ENCODE assay signal across 15 cellular contexts in the genomic region with DNA sequence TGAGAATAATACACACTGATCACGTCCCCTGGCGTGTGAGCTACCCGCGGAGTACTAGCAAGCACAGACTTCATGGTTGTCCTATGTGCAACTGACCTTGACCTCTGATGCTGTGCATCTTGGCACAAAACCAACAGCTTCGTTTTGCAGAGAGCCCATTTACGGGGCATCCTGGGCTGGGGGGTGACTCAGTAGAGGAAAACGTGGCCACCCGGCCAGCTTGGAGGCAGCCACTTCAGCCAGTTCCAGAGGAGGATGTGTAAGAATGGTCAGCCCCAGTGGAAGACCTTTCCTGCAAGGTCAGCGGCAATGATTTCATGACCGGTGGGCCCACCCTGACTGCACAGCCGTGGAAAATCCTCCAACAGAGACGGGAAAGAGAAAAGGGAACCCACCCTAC.
DNase-seq lines count a peak whose midpoint lies in the region; ATAC-seq, FAIRE-seq and TF ChIP-seq lines count a peak whose summit lies in the region.
"Had no signal": no experiment of that assay in that cellular context is flagged by ENCODE, and none has a peak within 500 bp of the region (broad histone marks: within the 10 kb centered on the region; RNA-seq: fewer than 3 reads in every experiment).

No MANE protein-coding gene starts in this region.

- H3K4me1 Mint-ChIP-seq in osteocyte (ENCODE audit: unreplicated experiment) (peaks cover 45% of the 10 kb centered on the region), nephron progenitor cell (peaks cover 27% of the 10 kb centered on the region)

- H3K27ac ChIP-seq in dorsolateral prefrontal cortex, result peak overlapping the region in 31 of 59 donors; percentile 5 to 77 (median 43)
- H3K27ac ChIP-seq: C4-2B, Peyer's patch had no signal

- no peaks in the 10 kb centered on the region for H3K9me3 Mint-ChIP-seq in osteocyte (ENCODE audit: unreplicated experiment)
- H3K9me3 Mint-ChIP-seq in nephron progenitor cell, result peaks cover 4% of the 10 kb centered on the region
- H3K9me3 Mint-ChIP-seq: T-helper 1 cell treated with Interleukin-12 subunit alpha and Interleukin-12 subunit beta and Interleukin-4 antibody, amounts not matched to agents 30 μg/mL and 1 μg/mL, for 36 hours had no signal

- H3K4me3 ChIP-seq in dorsolateral prefrontal cortex, result no peak overlapping the region
- H3K4me3 ChIP-seq: Peyer's patch, tibial nerve had no signal

- TF ChIP-seq CTCF in dorsolateral prefrontal cortex (IDR thresholded peaks at IDR 0.05 in 54 of 56, conservative IDR thresholded peaks at IDR 0.05 in 2 of 56; ENCODE audit: low read depth in 1 of 56, partially characterized antibody in 56 of 56), result no peak
- no peak for TF ChIP-seq CTCF in osteocyte (IDR thresholded peaks at IDR 0.05)
- no peak for TF ChIP-seq CTCF in nephron progenitor cell (IDR thresholded peaks at IDR 0.05)

- H3K27me3 Mint-ChIP-seq in osteocyte (ENCODE audit: unreplicated experiment) (peaks cover 7% of the 10 kb centered on the region), nephron progenitor cell (ENCODE audit: low read depth, poor library complexity) (peaks cover 30% of the 10 kb centered on the region)

- ATAC-seq in GM18907 (IDR thresholded peaks at IDR 0.05; ENCODE audit: unreplicated experiment), result no peak

- FAIRE-seq in RCC 7860 (lab: Jason Lieb, UNC), result peak; percentile 96

- no peaks in the 10 kb centered on the region for H3K27me3 ChIP-seq in dorsolateral prefrontal cortex
- H3K27me3 ChIP-seq: Peyer's patch, tibial nerve had no signal

- H3K4me3 Mint-ChIP-seq in osteocyte (ENCODE audit: unreplicated experiment) (no peak overlapping the region), nephron progenitor cell (no peak overlapping the region)
- H3K4me3 Mint-ChIP-seq: T-helper 1 cell treated with Interleukin-12 subunit alpha and Interleukin-12 subunit beta and Interleukin-4 antibody, amounts not matched to agents 30 μg/mL and 1 μg/mL, for 36 hours had no signal

- DNase-seq in EH (ENCODE audit: low read depth), result peak; percentile 99
- peak; percentile 88 for DNase-seq in RCC 7860 (ENCODE audit: low spot score)
- DNase-seq in dorsolateral prefrontal cortex, result no peak
- no peak for DNase-seq in osteocyte (ENCODE audit: extremely low spot score, unreplicated experiment)
- DNase-seq in ecto neural progenitor cell (ENCODE audit: low spot score), result no peak
- no peak for DNase-seq in nephron progenitor cell
- DNase-seq in stimulated activated CD4-positive, alpha-beta T cell treated with anti-CD3 and anti-CD28 coated beads, Interleukin-4, amount 100 ng/mL, for 1 hour, result no peak
- DNase-seq: activated CD4-positive, alpha-beta T cell treated with anti-CD3 and anti-CD28 coated beads for 4 hours; foreskin melanocyte; NCI-H526; Peyer's patch had no signal

- no peaks in the 10 kb centered on the region for H3K36me3 Mint-ChIP-seq in osteocyte (ENCODE audit: unreplicated experiment)
- no peaks in the 10 kb centered on the region for H3K36me3 Mint-ChIP-seq in nephron progenitor cell (ENCODE audit: low read depth)

- H3K27ac Mint-ChIP-seq in osteocyte (ENCODE audit: unreplicated experiment) (peak overlapping the region; percentile 80), nephron progenitor cell (no peak overlapping the region)
- H3K27ac Mint-ChIP-seq: T-helper 1 cell treated with Interleukin-12 subunit alpha and Interleukin-12 subunit beta and Interleukin-4 antibody, amounts not matched to agents 30 μg/mL and 1 μg/mL, for 36 hours had no signal

- intact Hi-C loops in dorsolateral prefrontal cortex (cut with DNase I), result no loop called here

Comparison
In these comparisons a context has a peak if more than half of its experiments do, and no peak if none do; other contexts are left out.
1. DNase-seq: peak in EH (single experiment) and RCC 7860 (single experiment); none in dorsolateral prefrontal cortex (0 of 10), osteocyte (single experiment), ecto neural progenitor cell (single experiment), nephron progenitor cell (single experiment) and stimulated activated CD4-positive, alpha-beta T cell treated with anti-CD3 and anti-CD28 coated beads, Interleukin-4, amount 100 ng/mL, for 1 hour (single experiment).